11 cellular contexts compared by ENCODE assay signal in genomic region chr14:68655961-68656360, GRCh38.
A peak's percentile ranks its signal among the peaks of the same experiment; 100 is the strongest.
DNase-seq lines count a peak whose midpoint lies in the region; ATAC-seq, FAIRE-seq and TF ChIP-seq lines count a peak whose summit lies in the region.
"Had no signal": no experiment of that assay in that cellular context is flagged by ENCODE, and none has a peak within 500 bp of the region (broad histone marks: within the 10 kb centered on the region; RNA-seq: fewer than 3 reads in every experiment).

No MANE protein-coding gene starts in this region.

- CTCF ChIA-PET in Panc1 (lab: Charles Lee): no interaction called here

- H3K4me3 ChIP-seq in Panc1 (ENCODE audit: low read depth in 2 of 2, low read length in 2 of 2): no peak overlapping the region
- no peak overlapping the region for H3K4me3 ChIP-seq in heart left ventricle
- no peak overlapping the region for H3K4me3 ChIP-seq in prostate gland

- BruUV-seq in Panc1 (replicated peaks; lab: Mats Ljungman, UMichigan): no TSS peak

- FAIRE-seq in H54 (lab: Jason Lieb, UNC): no peak

- TF ChIP-seq POLR2A in heart left ventricle (IDR thresholded peaks at IDR 0.05) (no peak), prostate gland (IDR thresholded peaks at IDR 0.05) (no peak), H54 (IDR thresholded peaks at IDR 0.05; ENCODE audit: low read depth, low read length) (no peak), GM18505 (IDR thresholded peaks at IDR 0.05; ENCODE audit: borderline replicate concordance, extremely low read depth, insufficient read depth, insufficient read length) (no peak)

- H3K9me3 ChIP-seq in Panc1 (ENCODE audit: control insufficient read depth, insufficient read depth, low read depth, low read length): no peaks in the 10 kb centered on the region
- H3K9me3 ChIP-seq in heart left ventricle: no peaks in the 10 kb centered on the region
- no peaks in the 10 kb centered on the region for H3K9me3 ChIP-seq in prostate gland

- no peaks in the 10 kb centered on the region for H3K27me3 ChIP-seq in Panc1 (ENCODE audit: control insufficient read depth, insufficient read depth, low read length)
- H3K27me3 ChIP-seq in heart left ventricle: no peaks in the 10 kb centered on the region
- H3K27me3 ChIP-seq in prostate gland (replicated peaks; ENCODE audit: insufficient read depth): no peaks in the 10 kb centered on the region

- peak; percentile 22; the same call in 1 of the 3 replicates for TF ChIP-seq CTCF in GM12872 (IDR thresholded peaks at IDR 0.05; ENCODE audit: insufficient read depth, low read depth, low read length)
- TF ChIP-seq CTCF in Panc1 (IDR thresholded peaks at IDR 0.05): peak; percentile 42
- TF ChIP-seq CTCF in heart left ventricle (IDR thresholded peaks at IDR 0.05): peak in 11 of 12 donors; percentile 5 to 33 (median 19)
- peak in 2 of 4 experiments; percentile 40 to 49 for TF ChIP-seq CTCF in prostate gland (IDR thresholded peaks at IDR 0.05)

- in situ Hi-C loops in Panc1 (cut with HindIII; ENCODE audit: low pct_unique_long_range_greater_than_20kb, low sequenced_read_pairs): no loop called here

- H3K36me3 ChIP-seq in Panc1 (ENCODE audit: control insufficient read depth, insufficient read depth, low read length): no peaks in the 10 kb centered on the region
- no peaks in the 10 kb centered on the region for H3K36me3 ChIP-seq in heart left ventricle
- H3K36me3 ChIP-seq in prostate gland: no peaks in the 10 kb centered on the region

- 75 to 91% (median 84%) methylated on average over 1 of the region's 1 CpG for WGBS in heart left ventricle, 4 donors
- WGBS in prostate gland: 90% methylated on average over 1 of the region's 1 CpG

- ATAC-seq in Panc1: peak; percentile 63; the same call in 1 of the 2 replicates
- ATAC-seq in heart left ventricle: peak in 1 of 4 donors; percentile 26
- ATAC-seq in HG02840 (IDR thresholded peaks at IDR 0.05; ENCODE audit: low FRiP score, unreplicated experiment): no peak
- no peak for ATAC-seq in GM18505 (IDR thresholded peaks at IDR 0.05; ENCODE audit: unreplicated experiment)
- ATAC-seq: naive thymus-derived CD4-positive, alpha-beta T cell had no signal

- POLR2A ChIA-PET in Panc1 (lab: Charles Lee): no interaction called here

- DNase-seq in Panc1 (ENCODE audit: low read depth, low spot score): no peak
- DNase-seq in heart left ventricle: no peak
- DNase-seq in prostate gland (ENCODE audit: low spot score): no peak
- no peak for DNase-seq in putamen (ENCODE audit: low spot score)
- no peak for DNase-seq in H54 (ENCODE audit: insufficient read length, low spot score)
- DNase-seq: amniotic stem cell; naive thymus-derived CD4-positive, alpha-beta T cell; NCI-H774 had no signal

- H3K4me1 ChIP-seq in Panc1 (ENCODE audit: control insufficient read depth, insufficient read depth, low read length) (no peaks in the 10 kb centered on the region), heart left ventricle (peaks cover 0 to 59% (median 31%) of the 10 kb centered on the region in 12 donors), prostate gland (replicated peaks) (peaks cover 3% of the 10 kb centered on the region)

- intact Hi-C loops in Panc1 (cut with micrococcal nuclease; ENCODE audit: unreplicated experiment) (no loop called here), heart left ventricle (cut with DNase I) (loop anchor here in 2 of 10 donors (5.0 to 10.0 kb wide), 2 partner anchors 129 to 409 kb away; no protein-coding TSS in a partner anchor), prostate gland (cut with DNase I) (loop anchor here (10.0 kb wide), 1 partner anchor 411 kb away; no protein-coding TSS in a partner anchor)

- H3K27ac ChIP-seq in Panc1 (ENCODE audit: low read length): no peak overlapping the region
- H3K27ac ChIP-seq in heart left ventricle: peak overlapping the region in 1 of 12 donors; percentile 85
- H3K27ac ChIP-seq in prostate gland: peak overlapping the region; percentile 14 to 22
